Comparison of ENCODE assay signal across 9 cellular contexts in the genomic region with DNA sequence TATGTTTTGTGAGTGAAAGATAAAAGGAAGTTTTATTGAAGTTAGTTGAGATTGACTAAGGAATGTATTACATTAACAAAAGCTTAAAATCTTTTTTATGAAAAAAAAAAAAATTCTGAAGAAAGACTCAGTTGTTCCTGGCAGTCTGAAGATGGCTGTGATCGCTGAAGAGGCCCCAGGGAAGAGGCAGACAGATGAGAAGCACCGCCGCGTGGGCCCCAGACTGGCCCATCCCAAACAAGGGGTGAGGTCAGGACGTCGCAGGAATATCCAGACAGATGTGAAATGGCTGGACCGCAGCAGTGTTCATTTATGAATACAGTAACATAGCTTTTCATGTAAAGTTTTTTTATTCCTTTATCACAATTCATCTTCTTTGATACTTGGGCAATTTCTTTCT.
"Had no signal": no experiment of that assay in that cellular context is flagged by ENCODE, and none has a peak within 500 bp of the region (broad histone marks: within the 10 kb centered on the region; RNA-seq: fewer than 3 reads in every experiment).

No MANE protein-coding gene starts in this region.

- H3K4me3 ChIP-seq: GM23248, HAP-1 had no signal

- H3K27ac ChIP-seq: GM23248, HL-60 had no signal

- H3K4me1 ChIP-seq: HAP-1 had no signal

- H3K36me3 Mint-ChIP-seq: IgD-negative memory B cell had no signal

- DNase-seq: GM23248, GOT3, H7, HFFc6 had no signal

- FAIRE-seq: HepG2 had no signal

- H3K9me3 ChIP-seq: HAP-1 had no signal

- H3K27ac Mint-ChIP-seq: HFFc6, IgD-negative memory B cell had no signal

- H3K4me3 Mint-ChIP-seq: HFFc6, IgD-negative memory B cell had no signal

- ATAC-seq: HCT116, HepG2 had no signal

- H3K9me3 Mint-ChIP-seq: IgD-negative memory B cell had no signal
